In the genomic region with DNA sequence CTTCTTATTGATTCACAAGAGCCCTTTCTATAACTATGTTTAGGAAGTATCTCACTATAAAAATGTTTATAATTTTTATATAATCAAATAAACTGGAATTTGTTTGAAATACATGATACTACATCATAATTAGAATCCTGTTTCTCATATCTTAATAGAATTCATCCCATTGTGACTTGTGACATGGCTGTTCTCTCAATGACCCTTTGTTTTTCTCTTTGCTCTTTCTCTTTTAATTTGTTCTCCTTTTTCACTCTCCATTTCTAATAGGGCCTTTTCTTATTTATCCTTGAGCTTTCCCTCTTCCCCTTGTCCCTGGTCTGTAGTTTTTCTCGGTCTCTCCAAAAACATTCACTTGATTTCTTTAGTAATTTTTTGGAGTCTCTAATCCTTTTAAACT, we compare ENCODE assay signal across 30 cellular contexts.
"Had no signal": no experiment of that assay in that cellular context is flagged by ENCODE, and none has a peak within 500 bp of the region (broad histone marks: within the 10 kb centered on the region; RNA-seq: fewer than 3 reads in every experiment).

No MANE protein-coding gene starts in this region.

- H3K4me1 Mint-ChIP-seq: activated CD4-positive, alpha-beta T cell treated with anti-CD3 and anti-CD28 coated beads, Interleukin-2, amount 10 ng/mL, durations not matched to agents 24 days and 14 days; activated CD8-positive, alpha-beta memory T cell treated with anti-CD3 and anti-CD28 coated beads, Interleukin-2, amount 10 ng/mL, durations not matched to agents 7 days and 5 days had no signal

- DNase-seq: activated CD4-positive, alpha-beta memory T cell treated with anti-CD3 and anti-CD28 coated beads for 36 hours; activated CD4-positive, alpha-beta T cell treated with anti-CD3 and anti-CD28 coated beads for 36 hours; activated CD4-positive, alpha-beta T cell treated with anti-CD3 and anti-CD28 coated beads, Interleukin-2, amount 10 ng/mL, durations not matched to agents 24 days and 14 days; activated CD4-positive, CD25-positive, alpha-beta regulatory T cell; activated CD4-positive, CD25-positive, alpha-beta regulatory T cell treated with anti-CD3 and anti-CD28 coated beads, Interleukin-2, amount 50 U/mL, for 72 hours; activated CD8-positive, alpha-beta memory T cell treated with anti-CD3 and anti-CD28 coated beads, Interleukin-2, amount 10 ng/mL, durations not matched to agents 7 days and 5 days; activated CD8-positive, alpha-beta memory T cell treated with anti-CD3 and anti-CD28 coated beads, Interleukin-2, amount 50 U/mL, for 4 hours; activated CD8-positive, alpha-beta T cell treated with anti-CD3 and anti-CD28 coated beads, Interleukin-2, amount 10 ng/mL, durations not matched to agents 7 days and 5 days; activated gamma-delta T cell; activated naive CD4-positive, alpha-beta T cell treated with anti-CD3 and anti-CD28 coated beads, Interleukin-2, amount 50 U/mL, for 16 hours; activated naive CD4-positive, alpha-beta T cell treated with Interleukin-2 at 50 U/mL for 16 hours; activated T-cell treated with anti-CD3 and anti-CD28 coated beads, Interleukin-2, amount 50 U/mL, for 1 hour; activated T-cell treated with anti-CD3 and anti-CD28 coated beads, Interleukin-2, amount 50 U/mL, for 48 hours; amniotic stem cell; aorta; body of pancreas; central memory CD4-positive, alpha-beta T cell; cerebellar nuclear complex; dermis blood vessel endothelial cell; effector CD8-positive, alpha-beta T cell; esophagus squamous epithelium; foreskin melanocyte; head of caudate nucleus; T-helper 2 cell had no signal

- FAIRE-seq: endometrium, endothelial cell of umbilical vein had no signal

- H3K27me3 Mint-ChIP-seq: activated CD4-positive, alpha-beta memory T cell treated with anti-CD3 and anti-CD28 coated beads for 36 hours; activated CD4-positive, alpha-beta T cell treated with anti-CD3 and anti-CD28 coated beads for 36 hours; activated CD4-positive, alpha-beta T cell treated with anti-CD3 and anti-CD28 coated beads, Interleukin-2, amount 10 ng/mL, durations not matched to agents 24 days and 14 days; activated CD8-positive, alpha-beta memory T cell treated with anti-CD3 and anti-CD28 coated beads, Interleukin-2, amount 10 ng/mL, durations not matched to agents 7 days and 5 days; activated naive CD8-positive, alpha-beta T cell had no signal

- H3K27ac ChIP-seq: body of pancreas, coronary artery, epithelial cell of prostate, esophagus squamous epithelium, gastroesophageal sphincter had no signal

- H3K27me3 ChIP-seq: body of pancreas, esophagus squamous epithelium, gastroesophageal sphincter had no signal

- H3K27ac Mint-ChIP-seq: activated CD4-positive, alpha-beta memory T cell treated with anti-CD3 and anti-CD28 coated beads for 36 hours; activated CD4-positive, alpha-beta T cell treated with anti-CD3 and anti-CD28 coated beads for 36 hours; activated CD4-positive, alpha-beta T cell treated with anti-CD3 and anti-CD28 coated beads, Interleukin-2, amount 10 ng/mL, durations not matched to agents 24 days and 14 days; activated CD8-positive, alpha-beta memory T cell treated with anti-CD3 and anti-CD28 coated beads, Interleukin-2, amount 10 ng/mL, durations not matched to agents 7 days and 5 days; activated CD8-positive, alpha-beta T cell treated with anti-CD3 and anti-CD28 coated beads, Interleukin-2, amount 10 ng/mL, durations not matched to agents 7 days and 5 days; activated naive CD8-positive, alpha-beta T cell had no signal

- H3K9me3 Mint-ChIP-seq: activated CD4-positive, alpha-beta memory T cell treated with anti-CD3 and anti-CD28 coated beads for 36 hours had no signal

- ATAC-seq: activated CD4-positive, alpha-beta T cell treated with anti-CD3 and anti-CD28 coated beads for 36 hours; activated CD8-positive, alpha-beta memory T cell treated with anti-CD3 and anti-CD28 coated beads, Interleukin-2, amount 10 ng/mL, durations not matched to agents 7 days and 5 days; activated CD8-positive, alpha-beta T cell treated with anti-CD3 and anti-CD28 coated beads, Interleukin-2, amount 10 ng/mL, durations not matched to agents 7 days and 5 days; body of pancreas; gastroesophageal sphincter had no signal

- H3K4me3 Mint-ChIP-seq: activated CD4-positive, alpha-beta memory T cell treated with anti-CD3 and anti-CD28 coated beads for 36 hours; activated CD4-positive, alpha-beta T cell treated with anti-CD3 and anti-CD28 coated beads for 36 hours; activated CD4-positive, alpha-beta T cell treated with anti-CD3 and anti-CD28 coated beads, Interleukin-2, amount 10 ng/mL, durations not matched to agents 24 days and 14 days; activated CD8-positive, alpha-beta memory T cell treated with anti-CD3 and anti-CD28 coated beads, Interleukin-2, amount 10 ng/mL, durations not matched to agents 7 days and 5 days; activated CD8-positive, alpha-beta T cell treated with anti-CD3 and anti-CD28 coated beads, Interleukin-2, amount 10 ng/mL, durations not matched to agents 7 days and 5 days; activated naive CD8-positive, alpha-beta T cell had no signal

- H3K36me3 Mint-ChIP-seq: activated CD4-positive, alpha-beta memory T cell treated with anti-CD3 and anti-CD28 coated beads for 36 hours; activated CD8-positive, alpha-beta memory T cell treated with anti-CD3 and anti-CD28 coated beads, Interleukin-2, amount 10 ng/mL, durations not matched to agents 7 days and 5 days; activated naive CD8-positive, alpha-beta T cell had no signal
